ENCODE assay signal across 11 cellular contexts in the genomic region with DNA sequence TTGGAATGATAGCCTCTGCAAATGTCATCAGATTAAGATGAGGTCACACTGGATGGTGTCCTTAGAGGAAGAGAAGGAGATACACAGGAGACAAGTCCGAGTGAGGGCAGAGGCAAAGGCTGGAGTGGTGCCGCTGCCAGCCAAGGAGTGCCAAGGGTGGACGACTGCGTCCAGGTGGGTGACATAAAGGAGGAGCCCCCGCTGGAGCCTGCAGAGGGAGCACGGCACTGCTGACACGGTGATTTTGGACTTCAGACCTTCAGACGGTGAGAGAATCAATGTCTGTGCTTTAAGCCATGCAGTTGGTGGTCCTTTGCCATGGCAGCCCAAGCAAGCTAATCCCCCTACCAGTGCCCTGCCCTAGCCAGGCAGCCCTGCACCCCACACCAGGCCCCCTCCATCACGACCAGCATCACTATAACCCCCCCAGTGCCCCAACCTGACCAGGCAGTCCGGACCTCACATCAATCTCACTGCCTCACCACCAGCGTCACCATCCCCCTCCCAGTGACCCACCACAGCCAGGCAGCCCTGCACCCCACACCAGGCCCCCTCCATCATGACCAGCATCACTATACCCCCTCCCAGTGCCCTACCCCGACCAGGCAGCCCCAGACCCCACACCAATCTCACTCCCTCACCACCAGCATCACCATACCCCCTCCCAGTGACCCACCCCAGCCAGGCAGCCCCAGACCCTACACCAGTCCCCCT.
"Had no signal": no experiment of that assay in that cellular context is flagged by ENCODE, and none has a peak within 500 bp of the region (broad histone marks: within the 10 kb centered on the region; RNA-seq: fewer than 3 reads in every experiment).

No MANE protein-coding gene starts in this region.

- ATAC-seq: activated CD8-positive, alpha-beta T cell treated with anti-CD3 and anti-CD28 coated beads for 36 hours; activated T-helper 17 cell treated with anti-CD3 and anti-CD28 coated beads, Interleukin-2, amount 50 U/mL, for 72 hours; body of pancreas; gastroesophageal sphincter; pancreas had no signal

- H3K4me1 ChIP-seq: body of pancreas, gastroesophageal sphincter, pancreas, suprapubic skin had no signal

- H3K4me3 ChIP-seq: body of pancreas, gastroesophageal sphincter, pancreas, suprapubic skin had no signal

- DNase-seq: activated CD4-positive, alpha-beta T cell treated with anti-CD3 and anti-CD28 coated beads for 1 hour; activated CD8-positive, alpha-beta T cell treated with anti-CD3 and anti-CD28 coated beads for 36 hours; effector memory CD4-positive, alpha-beta T cell; stimulated activated naive CD4-positive, alpha-beta T cell treated with Interleukin-2 at 50 U/mL for 16 hours; T-helper 9 cell had no signal

- H3K9me3 ChIP-seq: body of pancreas, gastroesophageal sphincter, pancreas, suprapubic skin had no signal

- H3K36me3 ChIP-seq: gastroesophageal sphincter, pancreas, suprapubic skin had no signal

- FAIRE-seq: pancreas had no signal

- H3K27ac ChIP-seq: body of pancreas, epithelial cell of prostate, gastroesophageal sphincter, pancreas, suprapubic skin had no signal

- H3K27me3 ChIP-seq: body of pancreas, pancreas had no signal
